In genomic region chr6:131116755-131117360, GRCh38 we compare ENCODE assay signal across 8 cellular contexts. TPM values are rescaled to one million over a fixed set of nuclear protein-coding genes. Genes with fewer than 3 reads are reported as not detected.
DNase-seq lines count a peak whose midpoint lies in the region; ATAC-seq and TF ChIP-seq lines count a peak whose summit lies in the region.

No MANE protein-coding gene starts in this region.

- no peak overlapping the region for H3K4me2 ChIP-seq in H9 (ENCODE audit: insufficient read depth, insufficient read length, low read length)

- no peak overlapping the region for H3K18ac ChIP-seq in H9 (ENCODE audit: insufficient read length, low read depth, low read length)

- no peak overlapping the region for H2BK20ac ChIP-seq in H9 (ENCODE audit: low read depth, low read length, poor library complexity, severe bottlenecking)

- H3K9me3 Mint-ChIP-seq in CD4-positive, alpha-beta memory T cell: no peaks in the 10 kb centered on the region
- peaks cover 6 to 11% of the 10 kb centered on the region in 2 experiments; a peak in 4 of 5 replicates for H3K9me3 Mint-ChIP-seq in H9

- H2AFZ ChIP-seq in H9 (ENCODE audit: low read length): no peak overlapping the region

- H3K27me3 ChIP-seq in CD4-positive, alpha-beta memory T cell (ENCODE audit: insufficient read depth, low read length): no peaks in the 10 kb centered on the region
- no peaks in the 10 kb centered on the region for H3K27me3 ChIP-seq in H9 (ENCODE audit: insufficient read depth, low read length)
- no peaks in the 10 kb centered on the region for H3K27me3 ChIP-seq in RWPE2 (ENCODE audit: insufficient read depth, poor library complexity, severe bottlenecking)
- no peaks in the 10 kb centered on the region for H3K27me3 ChIP-seq in spleen (replicated peaks in 1 of 7)

- H3K9me3 ChIP-seq in CD4-positive, alpha-beta memory T cell (ENCODE audit: control insufficient read depth in 1 of 2, low read length in 2 of 2): no peaks in the 10 kb centered on the region
- no peaks in the 10 kb centered on the region for H3K9me3 ChIP-seq in H9 (ENCODE audit: control insufficient read depth, low read depth, low read length)
- no peaks in the 10 kb centered on the region for H3K9me3 ChIP-seq in RWPE2 (ENCODE audit: severe bottlenecking)
- no peaks in the 10 kb centered on the region for H3K9me3 ChIP-seq in spleen

- no peak overlapping the region for H3T11ph ChIP-seq in H9 (ENCODE audit: low read length)

- no peak overlapping the region for H2AK5ac ChIP-seq in H9 (ENCODE audit: insufficient read length, low read length)

- no peaks in the 10 kb centered on the region for H3K36me3 ChIP-seq in CD4-positive, alpha-beta memory T cell (ENCODE audit: insufficient read depth, low read length)
- no peaks in the 10 kb centered on the region for H3K36me3 ChIP-seq in RWPE2 (ENCODE audit: low read depth)
- H3K36me3 ChIP-seq in spleen: no peaks in the 10 kb centered on the region

- TF ChIP-seq CTCF in H9 (conservative IDR thresholded peaks at IDR 0.05) (peak; percentile 68), RWPE2 (IDR thresholded peaks at IDR 0.05; ENCODE audit: poor library complexity, severe bottlenecking) (peak; percentile 78), fibroblast of villous mesenchyme (IDR thresholded peaks at IDR 0.05; ENCODE audit: insufficient read depth, low read depth, low read length) (peak; percentile 44), spleen (IDR thresholded peaks at IDR 0.05 in 8 of 11, conservative IDR thresholded peaks at IDR 0.05 in 3 of 11) (peak in 10 of 11 experiments; percentile 11 to 68 (median 58)), omental fat pad (IDR thresholded peaks at IDR 0.05) (no peak)

- H3K79me2 ChIP-seq in H9 (ENCODE audit: insufficient read depth, low read length): no peaks in the 10 kb centered on the region

- H2BK12ac ChIP-seq in H9 (ENCODE audit: insufficient read length, low read depth, low read length): no peak overlapping the region

- no peak overlapping the region for H3K4ac ChIP-seq in H9 (ENCODE audit: low read depth, low read length)

- H3K27ac Mint-ChIP-seq in CD4-positive, alpha-beta memory T cell: no peak overlapping the region
- H3K27ac Mint-ChIP-seq in H9: no peak overlapping the region

- DNase-seq in CD4-positive, alpha-beta memory T cell: peak in 4 of 5 donors; percentile 37 to 51 (median 48)
- DNase-seq in H9: no peak
- no peak for DNase-seq in RWPE2 (ENCODE audit: low spot score)
- peak; percentile 80 for DNase-seq in fibroblast of villous mesenchyme (ENCODE audit: low read depth)
- DNase-seq in spleen: no peak
- DNase-seq in GF-D8 (lab: John Stamatoyannopoulos, UW): no peak
- no peak for DNase-seq in omental fat pad (ENCODE audit: low spot score)
- DNase-seq in T-helper 9 cell: no peak

- H3K56ac ChIP-seq in H9 (ENCODE audit: insufficient read length, low read depth, low read length): no peak overlapping the region

- no peaks in the 10 kb centered on the region for H3K36me3 Mint-ChIP-seq in CD4-positive, alpha-beta memory T cell
- H3K36me3 Mint-ChIP-seq in H9 (ENCODE audit: insufficient read depth in 1 of 3, low read depth in 3 of 3): peaks cover 0 to 6% (median 3%) of the 10 kb centered on the region in 3 experiments; a peak in 5 of 7 replicates

- ATAC-seq in RWPE2 (ENCODE audit: low read depth) (no peak), omental fat pad (ENCODE audit: low FRiP score) (no peak)

- H4K5ac ChIP-seq in H9 (ENCODE audit: insufficient read length, low read depth, low read length): no peak overlapping the region

- H4K20me1 ChIP-seq in H9 (ENCODE audit: control insufficient read depth, insufficient read depth, insufficient read length): no peaks in the 10 kb centered on the region

- intact Hi-C loops in CD4-positive, alpha-beta memory T cell (cut with micrococcal nuclease): loop anchor here (1.0 to 10.0 kb wide), 5 partner anchors 55 to 792 kb away; partner anchors contain the start of genes EPB41L2 and MED23
- intact Hi-C loops in spleen (cut with DNase I; ENCODE audit: low total_unique reads): loop anchor here (5.0 kb wide), 1 partner anchor 230 kb away; no protein-coding TSS in a partner anchor

- H4K91ac ChIP-seq in H9 (ENCODE audit: insufficient read length, low read depth, low read length): no peak overlapping the region

- H3K27ac ChIP-seq in CD4-positive, alpha-beta memory T cell (ENCODE audit: low read depth, low read length): no peak overlapping the region
- H3K27ac ChIP-seq in H9 (ENCODE audit: insufficient read length, low read depth, low read length) (no peak overlapping the region), RWPE2 (ENCODE audit: poor library complexity, severe bottlenecking) (no peak overlapping the region), spleen (no peak overlapping the region)

- H2BK120ac ChIP-seq in H9 (ENCODE audit: low read depth, low read length, poor library complexity, severe bottlenecking): no peak overlapping the region

- no peak overlapping the region for H3K9ac ChIP-seq in H9 (ENCODE audit: extremely low read depth, insufficient read length, low read length)

- no peaks in the 10 kb centered on the region for H3K4me1 ChIP-seq in CD4-positive, alpha-beta memory T cell (ENCODE audit: insufficient read depth, low read length)
- no peaks in the 10 kb centered on the region for H3K4me1 ChIP-seq in H9 (ENCODE audit: insufficient read depth, low read length)
- no peaks in the 10 kb centered on the region for H3K4me1 ChIP-seq in RWPE2 (ENCODE audit: insufficient read depth, poor library complexity, severe bottlenecking)
- H3K4me1 ChIP-seq in spleen: peaks cover 0 to 15% (median 4%) of the 10 kb centered on the region in 6 donors

- CTCF ChIA-PET in CD4-positive, alpha-beta memory T cell (lab: Charles Lee; ENCODE audit: partially characterized antibody): interaction anchor here (1.0 to 14.8 kb wide), 11 partner anchors 11 to 417 kb away, joined by 3 to 213 read pairs (median 4); partner anchors contain the start of gene EPB41L2

- H2BK15ac ChIP-seq in H9 (ENCODE audit: low read depth, low read length): no peak overlapping the region

- H3K23me2 ChIP-seq in H9 (ENCODE audit: insufficient read length, low read depth, low read length, poor library complexity, severe bottlenecking): no peaks in the 10 kb centered on the region

- POLR2A ChIA-PET in CD4-positive, alpha-beta memory T cell (lab: Charles Lee; ENCODE audit: partially characterized antibody): interaction anchor here (0.9 to 1.7 kb wide), 2 partner anchors 232 to 236 kb away, joined by 3 to 5 read pairs; no protein-coding TSS in a partner anchor

- WGBS in H9 (ENCODE audit: extremely low coverage, insufficient read length, low lambda C conversion rate): no CpG with 5 or more reads among the region's 4 CpGs
- WGBS in spleen, 5 donors: 39 to 50% (median 46%) methylated on average over 4 of the region's 4 CpGs

- peaks cover 0 to 2% of the 10 kb centered on the region in 2 donors for H3K27me3 Mint-ChIP-seq in CD4-positive, alpha-beta memory T cell
- H3K27me3 Mint-ChIP-seq in H9 (ENCODE audit: low read depth): no peaks in the 10 kb centered on the region

- no peak for TF ChIP-seq POLR2A in spleen (IDR thresholded peaks at IDR 0.05)

- H3K4me3 ChIP-seq in CD4-positive, alpha-beta memory T cell (ENCODE audit: low read length in 2 of 2): no peak overlapping the region
- H3K4me3 ChIP-seq in RWPE2 (ENCODE audit: severe bottlenecking) (no peak overlapping the region), fibroblast of villous mesenchyme (ENCODE audit: low read depth, low read length) (no peak overlapping the region), spleen (no peak overlapping the region)

- H3K79me1 ChIP-seq in H9 (ENCODE audit: insufficient read depth, low read depth, low read length, poor library complexity, severe bottlenecking): no peaks in the 10 kb centered on the region

- no peak overlapping the region for H3K23ac ChIP-seq in H9 (ENCODE audit: insufficient read length, low read depth, low read length)

- H3K4me3 Mint-ChIP-seq in CD4-positive, alpha-beta memory T cell: no peak overlapping the region
- H3K4me3 Mint-ChIP-seq in H9: no peak overlapping the region

- no peak overlapping the region for H4K8ac ChIP-seq in H9 (replicated peaks; ENCODE audit: insufficient read length, low read depth, low read length)

- H3K14ac ChIP-seq in H9 (ENCODE audit: insufficient read depth, low read length): no peak overlapping the region

- H3K4me1 Mint-ChIP-seq in CD4-positive, alpha-beta memory T cell: no peaks in the 10 kb centered on the region
- H3K4me1 Mint-ChIP-seq in H9: peaks cover 1 to 2% of the 10 kb centered on the region in 2 experiments; a peak in 1 of 4 replicates

- no peak overlapping the region for H2BK5ac ChIP-seq in H9 (ENCODE audit: insufficient read length, low read length)

RNA-seq across cellular contexts. Expression of gene AKAP7, which starts 18.4 kb away (rescaled TPM):
- total RNA-seq in CD4-positive, alpha-beta memory T cell: 10 to 100 TPM; 15.4 to 16.2 TPM
- polyA plus RNA-seq in CD4-positive, alpha-beta memory T cell: 10 to 100 TPM; 14.5 to 19.0 TPM
- total RNA-seq in H9 (2021) (7.6 and 9.8 TPM in 2 replicates), fibroblast of villous mesenchyme (4.2 and 4.7 TPM in 2 replicates), spleen (10 to 100 TPM in 6 of 7 donors, 1 to 10 TPM in 1; 8.0 to 23.8 (median 17.8) TPM), omental fat pad (10 to 100 TPM in 2 of 4 donors, 1 to 10 TPM in 2; 8.1 to 16.6 (median 10.7) TPM)
- polyA plus RNA-seq in spleen: 10 to 100 TPM in 1 of 3 donors, 1 to 10 TPM in 2; 6.6 to 10.9 (median 7.8) TPM

RNA-seq across cellular contexts. Expression of gene EPB41L2, which starts 53.8 kb away (rescaled TPM):
- 10 to 100 TPM; 18.4 to 24.3 TPM for total RNA-seq in CD4-positive, alpha-beta memory T cell
- polyA plus RNA-seq in CD4-positive, alpha-beta memory T cell: 1 to 10 TPM; 3.3 to 7.0 TPM
- 78.7 and 90.2 TPM in 2 replicates for total RNA-seq in H9 (2021)
- 40.2 and 44.8 TPM in 2 replicates for total RNA-seq in fibroblast of villous mesenchyme
- total RNA-seq in spleen: 100 to 1,000 TPM in 6 of 7 donors, 10 to 100 TPM in 1; 98.7 to 210 (median 138) TPM
- 10 to 100 TPM; 19.3 to 35.0 (median 20.2) TPM for polyA plus RNA-seq in spleen
- total RNA-seq in omental fat pad: 100 to 1,000 TPM; 104 to 317 (median 144) TPM

Comparison
In these comparisons a context has a peak if more than half of its experiments do, and no peak if none do; other contexts are left out.
1. DNase-seq: peak in CD4-positive, alpha-beta memory T cell (4 of 5) and fibroblast of villous mesenchyme (single experiment); none in H9 (single experiment), RWPE2 (single experiment), spleen (single experiment), GF-D8 (single experiment), omental fat pad (single experiment) and T-helper 9 cell (single experiment).
2. CTCF ChIP-seq: peak in H9 (single experiment), RWPE2 (single experiment), fibroblast of villous mesenchyme (single experiment) and spleen (10 of 11); none in omental fat pad (0 of 3).